Comparison of ENCODE assay signal across 1 cellular context in the genomic region with DNA sequence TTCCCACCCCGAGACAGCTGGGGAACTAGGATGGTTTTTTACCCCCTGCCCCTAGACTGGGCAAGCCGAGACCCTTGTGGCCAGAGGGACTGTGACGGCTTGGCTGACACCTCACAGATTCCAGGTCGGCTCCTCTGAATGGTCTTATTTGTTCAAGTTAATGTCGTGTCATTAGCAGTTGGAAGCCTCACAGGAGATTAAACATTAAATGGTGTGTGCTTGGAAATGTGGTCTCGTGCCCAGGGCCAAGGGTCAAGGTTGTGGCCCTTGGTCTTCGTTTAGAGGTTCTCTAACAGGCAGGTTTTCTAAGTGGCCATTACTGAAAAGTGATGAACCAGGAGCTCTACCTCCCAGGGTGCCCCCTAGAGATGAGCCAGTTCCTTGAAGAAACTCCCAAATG.
TF ChIP-seq lines count a peak whose summit lies in the region.

No MANE protein-coding gene starts in this region.

TF ChIP-seq in HepG2, 621 proteins besides CTCF, POLR2A, EP300 and RAD21 (continued from another document and continues in another):
- peak; percentile 89 for TF ChIP-seq NR2F6 (IDR thresholded peaks at IDR 0.05)
- peak; percentile 91 for TF ChIP-seq NR2F6 (CRISPR knock-in tag; IDR thresholded peaks at IDR 0.05)
- TF ChIP-seq ZNF362 (CRISPR knock-in tag; IDR thresholded peaks at IDR 0.05; ENCODE audit: borderline replicate concordance), result no peak
- TF ChIP-seq POGZ (CRISPR knock-in tag; IDR thresholded peaks at IDR 0.05), result no peak
- no peak for TF ChIP-seq MAFK (conservative IDR thresholded peaks at IDR 0.05 in 1 of 2, IDR thresholded peaks at IDR 0.05 in 1 of 2; ENCODE audit: low read length in 2 of 2)
- TF ChIP-seq GZF1 (CRISPR knock-in tag; IDR thresholded peaks at IDR 0.05), result no peak
- TF ChIP-seq THAP11 (CRISPR knock-in tag; IDR thresholded peaks at IDR 0.05), result no peak
- no peak for TF ChIP-seq SOX13 (IDR thresholded peaks at IDR 0.05)
- TF ChIP-seq SOX13 (CRISPR knock-in tag; conservative IDR thresholded peaks at IDR 0.05 in 1 of 2, IDR thresholded peaks at IDR 0.05 in 1 of 2), result peak in 1 of 2 experiments; percentile 57; a peak in 2 of 4 replicates
- TF ChIP-seq ZNF10 (CRISPR knock-in tag; IDR thresholded peaks at IDR 0.05; ENCODE audit: borderline replicate concordance, low read depth), result no peak
- TF ChIP-seq, protein P1, sequence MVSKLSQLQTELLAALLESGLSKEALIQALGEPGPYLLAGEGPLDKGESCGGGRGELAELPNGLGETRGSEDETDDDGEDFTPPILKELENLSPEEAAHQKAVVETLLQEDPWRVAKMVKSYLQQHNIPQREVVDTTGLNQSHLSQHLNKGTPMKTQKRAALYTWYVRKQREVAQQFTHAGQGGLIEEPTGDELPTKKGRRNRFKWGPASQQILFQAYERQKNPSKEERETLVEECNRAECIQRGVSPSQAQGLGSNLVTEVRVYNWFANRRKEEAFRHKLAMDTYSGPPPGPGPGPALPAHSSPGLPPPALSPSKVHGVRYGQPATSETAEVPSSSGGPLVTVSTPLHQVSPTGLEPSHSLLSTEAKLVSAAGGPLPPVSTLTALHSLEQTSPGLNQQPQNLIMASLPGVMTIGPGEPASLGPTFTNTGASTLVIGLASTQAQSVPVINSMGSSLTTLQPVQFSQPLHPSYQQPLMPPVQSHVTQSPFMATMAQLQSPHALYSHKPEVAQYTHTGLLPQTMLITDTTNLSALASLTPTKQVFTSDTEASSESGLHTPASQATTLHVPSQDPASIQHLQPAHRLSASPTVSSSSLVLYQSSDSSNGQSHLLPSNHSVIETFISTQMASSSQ (IDR thresholded peaks at IDR 0.05; ENCODE audit: low read depth), result peak; percentile 31
- TF ChIP-seq, protein P1 (CRISPR knock-in tag; IDR thresholded peaks at IDR 0.05; ENCODE audit: borderline replicate concordance), result no peak
- peak; percentile 64 for TF ChIP-seq NR2C2 (CRISPR knock-in tag; IDR thresholded peaks at IDR 0.05; ENCODE audit: borderline replicate concordance)
- no peak for TF ChIP-seq PRMT3 (CRISPR knock-in tag; IDR thresholded peaks at IDR 0.05; ENCODE audit: borderline replicate concordance, low read depth)
- TF ChIP-seq GABPA (IDR thresholded peaks at IDR 0.05; ENCODE audit: low read depth, low read length), result no peak
- no peak for TF ChIP-seq GABPA (CRISPR knock-in tag; IDR thresholded peaks at IDR 0.05; ENCODE audit: low read depth)
- TF ChIP-seq, protein P2, sequence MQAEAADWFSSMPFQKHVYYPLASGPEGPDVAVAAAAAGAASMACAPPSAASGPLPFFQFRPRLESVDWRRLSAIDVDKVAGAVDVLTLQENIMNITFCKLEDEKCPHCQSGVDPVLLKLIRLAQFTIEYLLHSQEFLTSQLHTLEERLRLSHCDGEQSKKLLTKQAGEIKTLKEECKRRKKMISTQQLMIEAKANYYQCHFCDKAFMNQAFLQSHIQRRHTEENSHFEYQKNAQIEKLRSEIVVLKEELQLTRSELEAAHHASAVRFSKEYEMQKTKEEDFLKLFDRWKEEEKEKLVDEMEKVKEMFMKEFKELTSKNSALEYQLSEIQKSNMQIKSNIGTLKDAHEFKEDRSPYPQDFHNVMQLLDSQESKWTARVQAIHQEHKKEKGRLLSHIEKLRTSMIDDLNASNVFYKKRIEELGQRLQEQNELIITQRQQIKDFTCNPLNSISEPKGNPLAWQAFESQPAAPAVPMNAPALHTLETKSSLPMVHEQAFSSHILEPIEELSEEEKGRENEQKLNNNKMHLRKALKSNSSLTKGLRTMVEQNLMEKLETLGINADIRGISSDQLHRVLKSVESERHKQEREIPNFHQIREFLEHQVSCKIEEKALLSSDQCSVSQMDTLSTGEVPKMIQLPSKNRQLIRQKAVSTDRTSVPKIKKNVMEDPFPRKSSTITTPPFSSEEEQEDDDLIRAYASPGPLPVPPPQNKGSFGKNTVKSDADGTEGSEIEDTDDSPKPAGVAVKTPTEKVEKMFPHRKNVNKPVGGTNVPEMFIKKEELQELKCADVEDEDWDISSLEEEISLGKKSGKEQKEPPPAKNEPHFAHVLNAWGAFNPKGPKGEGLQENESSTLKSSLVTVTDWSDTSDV (CRISPR knock-in tag; IDR thresholded peaks at IDR 0.05), result no peak
- TF ChIP-seq PPARG (CRISPR knock-in tag; conservative IDR thresholded peaks at IDR 0.05), result peak; percentile 58; the same call in 1 of the 2 replicates
- peak; percentile 39; the same call in 1 of the 2 replicates for TF ChIP-seq RARA (CRISPR knock-in tag; IDR thresholded peaks at IDR 0.05)
- TF ChIP-seq, protein P3, sequence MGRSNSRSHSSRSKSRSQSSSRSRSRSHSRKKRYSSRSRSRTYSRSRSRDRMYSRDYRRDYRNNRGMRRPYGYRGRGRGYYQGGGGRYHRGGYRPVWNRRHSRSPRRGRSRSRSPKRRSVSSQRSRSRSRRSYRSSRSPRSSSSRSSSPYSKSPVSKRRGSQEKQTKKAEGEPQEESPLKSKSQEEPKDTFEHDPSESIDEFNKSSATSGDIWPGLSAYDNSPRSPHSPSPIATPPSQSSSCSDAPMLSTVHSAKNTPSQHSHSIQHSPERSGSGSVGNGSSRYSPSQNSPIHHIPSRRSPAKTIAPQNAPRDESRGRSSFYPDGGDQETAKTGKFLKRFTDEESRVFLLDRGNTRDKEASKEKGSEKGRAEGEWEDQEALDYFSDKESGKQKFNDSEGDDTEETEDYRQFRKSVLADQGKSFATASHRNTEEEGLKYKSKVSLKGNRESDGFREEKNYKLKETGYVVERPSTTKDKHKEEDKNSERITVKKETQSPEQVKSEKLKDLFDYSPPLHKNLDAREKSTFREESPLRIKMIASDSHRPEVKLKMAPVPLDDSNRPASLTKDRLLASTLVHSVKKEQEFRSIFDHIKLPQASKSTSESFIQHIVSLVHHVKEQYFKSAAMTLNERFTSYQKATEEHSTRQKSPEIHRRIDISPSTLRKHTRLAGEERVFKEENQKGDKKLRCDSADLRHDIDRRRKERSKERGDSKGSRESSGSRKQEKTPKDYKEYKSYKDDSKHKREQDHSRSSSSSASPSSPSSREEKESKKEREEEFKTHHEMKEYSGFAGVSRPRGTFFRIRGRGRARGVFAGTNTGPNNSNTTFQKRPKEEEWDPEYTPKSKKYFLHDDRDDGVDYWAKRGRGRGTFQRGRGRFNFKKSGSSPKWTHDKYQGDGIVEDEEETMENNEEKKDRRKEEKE (IDR thresholded peaks at IDR 0.05), result no peak
- no peak for TF ChIP-seq ADNP (CRISPR knock-in tag; IDR thresholded peaks at IDR 0.05)
- no peak for TF ChIP-seq TEAD3 (CRISPR knock-in tag; optimal IDR thresholded peaks at IDR 0.05; ENCODE audit: borderline replicate concordance)
- no peak for TF ChIP-seq WIZ (CRISPR knock-in tag; IDR thresholded peaks at IDR 0.05)
- no peak for TF ChIP-seq GPN1 (CRISPR knock-in tag; IDR thresholded peaks at IDR 0.05; ENCODE audit: borderline replicate concordance)
- TF ChIP-seq ELF3 (CRISPR knock-in tag; IDR thresholded peaks at IDR 0.05), result no peak
- TF ChIP-seq HOXA3 (CRISPR knock-in tag; IDR thresholded peaks at IDR 0.05), result peak; percentile 58; the same call in 1 of the 2 replicates
- TF ChIP-seq HNRNPL (IDR thresholded peaks at IDR 0.05; ENCODE audit: low read depth, low read length), result no peak
- TF ChIP-seq ZKSCAN1 (IDR thresholded peaks at IDR 0.05; ENCODE audit: low read length), result no peak
- TF ChIP-seq, protein P4, sequence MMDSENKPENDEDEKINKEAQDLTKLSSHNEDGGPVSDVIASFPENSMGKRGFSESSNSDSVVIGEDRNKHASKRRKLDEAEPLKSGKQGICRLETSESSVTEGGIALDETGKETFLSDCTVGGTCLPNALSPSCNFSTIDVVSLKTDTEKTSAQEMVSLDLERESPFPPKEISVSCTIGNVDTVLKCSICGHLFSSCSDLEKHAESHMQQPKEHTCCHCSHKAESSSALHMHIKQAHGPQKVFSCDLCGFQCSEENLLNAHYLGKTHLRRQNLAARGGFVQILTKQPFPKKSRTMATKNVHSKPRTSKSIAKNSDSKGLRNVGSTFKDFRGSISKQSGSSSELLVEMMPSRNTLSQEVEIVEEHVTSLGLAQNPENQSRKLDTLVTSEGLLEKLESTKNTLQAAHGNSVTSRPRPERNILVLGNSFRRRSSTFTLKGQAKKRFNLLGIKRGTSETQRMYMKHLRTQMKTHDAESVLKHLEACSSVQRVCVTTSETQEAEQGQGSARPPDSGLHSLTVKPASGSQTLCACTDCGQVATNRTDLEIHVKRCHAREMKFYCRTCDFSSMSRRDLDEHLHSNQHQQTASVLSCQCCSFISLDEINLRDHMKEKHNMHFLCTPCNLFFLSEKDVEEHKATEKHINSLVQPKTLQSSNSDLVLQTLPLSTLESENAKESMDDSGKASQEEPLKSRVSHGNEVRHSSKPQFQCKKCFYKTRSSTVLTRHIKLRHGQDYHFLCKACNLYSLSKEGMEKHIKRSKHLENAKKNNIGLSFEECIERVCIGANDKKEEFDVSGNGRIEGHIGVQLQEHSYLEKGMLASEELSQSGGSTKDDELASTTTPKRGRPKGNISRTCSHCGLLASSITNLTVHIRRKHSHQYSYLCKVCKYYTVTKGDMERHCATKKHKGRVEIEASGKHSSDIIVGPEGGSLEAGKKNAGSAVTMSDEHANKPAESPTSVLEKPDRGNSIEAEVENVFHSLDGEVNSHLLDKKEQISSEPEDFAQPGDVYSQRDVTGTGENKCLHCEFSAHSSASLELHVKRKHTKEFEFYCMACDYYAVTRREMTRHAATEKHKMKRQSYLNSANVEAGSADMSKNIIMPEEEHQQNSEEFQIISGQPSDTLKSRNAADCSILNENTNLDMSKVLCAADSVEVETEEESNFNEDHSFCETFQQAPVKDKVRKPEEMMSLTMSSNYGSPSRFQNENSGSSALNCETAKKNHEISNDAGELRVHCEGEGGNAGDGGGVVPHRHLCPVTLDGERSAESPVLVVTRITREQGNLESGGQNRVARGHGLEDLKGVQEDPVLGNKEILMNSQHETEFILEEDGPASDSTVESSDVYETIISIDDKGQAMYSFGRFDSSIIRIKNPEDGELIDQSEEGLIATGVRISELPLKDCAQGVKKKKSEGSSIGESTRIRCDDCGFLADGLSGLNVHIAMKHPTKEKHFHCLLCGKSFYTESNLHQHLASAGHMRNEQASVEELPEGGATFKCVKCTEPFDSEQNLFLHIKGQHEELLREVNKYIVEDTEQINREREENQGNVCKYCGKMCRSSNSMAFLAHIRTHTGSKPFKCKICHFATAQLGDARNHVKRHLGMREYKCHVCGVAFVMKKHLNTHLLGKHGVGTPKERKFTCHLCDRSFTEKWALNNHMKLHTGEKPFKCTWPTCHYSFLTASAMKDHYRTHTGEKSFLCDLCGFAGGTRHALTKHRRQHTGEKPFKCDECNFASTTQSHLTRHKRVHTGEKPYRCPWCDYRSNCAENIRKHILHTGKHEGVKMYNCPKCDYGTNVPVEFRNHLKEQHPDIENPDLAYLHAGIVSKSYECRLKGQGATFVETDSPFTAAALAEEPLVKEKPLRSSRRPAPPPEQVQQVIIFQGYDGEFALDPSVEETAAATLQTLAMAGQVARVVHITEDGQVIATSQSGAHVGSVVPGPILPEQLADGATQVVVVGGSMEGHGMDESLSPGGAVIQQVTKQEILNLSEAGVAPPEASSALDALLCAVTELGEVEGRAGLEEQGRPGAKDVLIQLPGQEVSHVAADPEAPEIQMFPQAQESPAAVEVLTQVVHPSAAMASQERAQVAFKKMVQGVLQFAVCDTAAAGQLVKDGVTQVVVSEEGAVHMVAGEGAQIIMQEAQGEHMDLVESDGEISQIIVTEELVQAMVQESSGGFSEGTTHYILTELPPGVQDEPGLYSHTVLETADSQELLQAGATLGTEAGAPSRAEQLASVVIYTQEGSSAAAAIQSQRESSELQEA (CRISPR knock-in tag; IDR thresholded peaks at IDR 0.05; ENCODE audit: not compliant biosample characterization), result no peak
- TF ChIP-seq ZSCAN22 (CRISPR knock-in tag; IDR thresholded peaks at IDR 0.05), result no peak
